ENCODE assay signal across 1 cellular context in the genomic region with DNA sequence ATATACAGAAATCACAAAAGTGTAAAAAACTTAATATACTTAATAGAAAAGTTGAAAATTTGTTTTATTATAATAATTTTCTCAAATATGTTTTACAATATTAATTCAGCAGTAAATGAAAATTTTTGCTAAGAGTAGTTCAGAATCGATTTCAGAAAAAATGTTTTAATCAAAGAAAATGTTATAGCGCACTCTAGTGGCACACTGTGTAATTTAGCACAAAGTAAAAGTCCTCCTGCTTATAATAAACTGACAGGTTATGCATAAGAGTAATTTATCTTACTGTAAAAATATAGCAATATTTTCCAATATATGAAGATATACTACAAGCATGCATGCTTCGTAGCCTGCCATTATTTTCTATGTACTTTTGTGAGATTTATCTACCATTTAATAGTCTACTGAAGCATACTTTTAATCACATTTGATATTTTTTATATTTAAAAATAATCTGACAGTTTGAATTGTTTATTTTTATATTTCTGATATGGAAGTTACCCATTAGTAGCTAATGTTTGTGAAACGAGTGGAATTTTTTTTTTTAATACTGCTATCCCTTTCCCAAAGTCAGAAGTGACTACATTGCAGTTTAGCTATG.
TF ChIP-seq lines count a peak whose summit lies in the region.

No MANE protein-coding gene starts in this region.

TF ChIP-seq in K562, 482 proteins besides CTCF, POLR2A, EP300 and RAD21 (continued from another document):
- TF ChIP-seq, protein P1, sequence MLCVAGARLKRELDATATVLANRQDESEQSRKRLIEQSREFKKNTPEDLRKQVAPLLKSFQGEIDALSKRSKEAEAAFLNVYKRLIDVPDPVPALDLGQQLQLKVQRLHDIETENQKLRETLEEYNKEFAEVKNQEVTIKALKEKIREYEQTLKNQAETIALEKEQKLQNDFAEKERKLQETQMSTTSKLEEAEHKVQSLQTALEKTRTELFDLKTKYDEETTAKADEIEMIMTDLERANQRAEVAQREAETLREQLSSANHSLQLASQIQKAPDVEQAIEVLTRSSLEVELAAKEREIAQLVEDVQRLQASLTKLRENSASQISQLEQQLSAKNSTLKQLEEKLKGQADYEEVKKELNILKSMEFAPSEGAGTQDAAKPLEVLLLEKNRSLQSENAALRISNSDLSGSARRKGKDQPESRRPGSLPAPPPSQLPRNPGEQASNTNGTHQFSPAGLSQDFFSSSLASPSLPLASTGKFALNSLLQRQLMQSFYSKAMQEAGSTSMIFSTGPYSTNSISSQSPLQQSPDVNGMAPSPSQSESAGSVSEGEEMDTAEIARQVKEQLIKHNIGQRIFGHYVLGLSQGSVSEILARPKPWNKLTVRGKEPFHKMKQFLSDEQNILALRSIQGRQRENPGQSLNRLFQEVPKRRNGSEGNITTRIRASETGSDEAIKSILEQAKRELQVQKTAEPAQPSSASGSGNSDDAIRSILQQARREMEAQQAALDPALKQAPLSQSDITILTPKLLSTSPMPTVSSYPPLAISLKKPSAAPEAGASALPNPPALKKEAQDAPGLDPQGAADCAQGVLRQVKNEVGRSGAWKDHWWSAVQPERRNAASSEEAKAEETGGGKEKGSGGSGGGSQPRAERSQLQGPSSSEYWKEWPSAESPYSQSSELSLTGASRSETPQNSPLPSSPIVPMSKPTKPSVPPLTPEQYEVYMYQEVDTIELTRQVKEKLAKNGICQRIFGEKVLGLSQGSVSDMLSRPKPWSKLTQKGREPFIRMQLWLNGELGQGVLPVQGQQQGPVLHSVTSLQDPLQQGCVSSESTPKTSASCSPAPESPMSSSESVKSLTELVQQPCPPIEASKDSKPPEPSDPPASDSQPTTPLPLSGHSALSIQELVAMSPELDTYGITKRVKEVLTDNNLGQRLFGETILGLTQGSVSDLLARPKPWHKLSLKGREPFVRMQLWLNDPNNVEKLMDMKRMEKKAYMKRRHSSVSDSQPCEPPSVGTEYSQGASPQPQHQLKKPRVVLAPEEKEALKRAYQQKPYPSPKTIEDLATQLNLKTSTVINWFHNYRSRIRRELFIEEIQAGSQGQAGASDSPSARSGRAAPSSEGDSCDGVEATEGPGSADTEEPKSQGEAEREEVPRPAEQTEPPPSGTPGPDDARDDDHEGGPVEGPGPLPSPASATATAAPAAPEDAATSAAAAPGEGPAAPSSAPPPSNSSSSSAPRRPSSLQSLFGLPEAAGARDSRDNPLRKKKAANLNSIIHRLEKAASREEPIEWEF (CRISPR knock-in tag; IDR thresholded peaks at IDR 0.05) = no peak
- TF ChIP-seq ZNF121 (CRISPR knock-in tag; conservative IDR thresholded peaks at IDR 0.05) (no peak), NEUROD1 (IDR thresholded peaks at IDR 0.05; ENCODE audit: borderline replicate concordance, low read depth, low read length, partially characterized antibody) (no peak), DMBX1 (CRISPR knock-in tag; IDR thresholded peaks at IDR 0.05; ENCODE audit: borderline replicate concordance) (no peak), NR1H2 (CRISPR knock-in tag; IDR thresholded peaks at IDR 0.05) (no peak), ZNF354B (CRISPR knock-in tag; IDR thresholded peaks at IDR 0.05) (no peak), SPI1 (IDR thresholded peaks at IDR 0.05; ENCODE audit: borderline replicate concordance, low read depth, low read length) (no peak), SMC3 (conservative IDR thresholded peaks at IDR 0.05; ENCODE audit: insufficient read depth, low read depth, low read length) (no peak), COPS2 (conservative IDR thresholded peaks at IDR 0.05) (no peak), NR3C1 (CRISPR knock-in tag; IDR thresholded peaks at IDR 0.05) (no peak)
TF ChIP-seq in K562: peak in this region for 0.
